Comparison of ENCODE assay signal across 12 cellular contexts in the genomic region with DNA sequence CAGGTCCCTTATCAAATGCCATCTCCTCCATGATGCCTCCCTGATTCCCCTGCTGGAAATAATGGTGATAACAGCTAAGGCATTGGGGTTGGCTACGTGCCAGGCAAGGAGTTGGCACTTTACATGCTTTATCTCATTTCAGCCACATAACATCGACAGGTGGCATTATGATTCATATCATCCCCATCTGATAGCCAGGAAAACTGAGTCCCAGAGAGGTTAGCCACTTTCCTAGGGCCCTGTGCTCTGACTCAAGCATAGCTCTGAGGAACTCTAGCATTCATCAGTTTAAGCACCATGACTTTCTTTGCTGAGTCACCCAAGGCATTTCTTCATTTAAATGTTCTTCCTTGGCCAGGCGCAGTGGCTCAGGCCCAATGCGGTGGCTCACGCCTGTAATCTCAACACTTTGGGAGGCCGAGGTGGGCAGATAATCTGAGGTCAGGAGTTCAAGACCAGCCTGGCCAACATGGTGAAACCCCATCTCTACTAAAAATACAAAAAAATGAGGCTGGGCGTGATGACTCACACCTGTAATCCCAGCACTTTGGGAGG. TPM values are rescaled to one million over a fixed set of nuclear protein-coding genes. Genes with fewer than 3 reads are reported as not detected.
DNase-seq lines count a peak whose midpoint lies in the region; ATAC-seq lines count a peak whose summit lies in the region.
"Had no signal": no experiment of that assay in that cellular context is flagged by ENCODE, and none has a peak within 500 bp of the region (broad histone marks: within the 10 kb centered on the region; RNA-seq: fewer than 3 reads in every experiment).

No MANE protein-coding gene starts in this region.

- H3K4me1 Mint-ChIP-seq in activated T-cell treated with anti-CD3 and anti-CD28 coated beads, Interleukin-2, amount 50 U/mL, for 24 hours (ENCODE audit: low read depth) = no peaks in the 10 kb centered on the region
- H3K4me1 Mint-ChIP-seq: brain had no signal

- peaks cover 20% of the 10 kb centered on the region for H3K27me3 Mint-ChIP-seq in activated T-cell treated with anti-CD3 and anti-CD28 coated beads, Interleukin-2, amount 50 U/mL, for 24 hours

- H3K9me3 Mint-ChIP-seq in activated T-cell treated with anti-CD3 and anti-CD28 coated beads, Interleukin-2, amount 50 U/mL, for 24 hours = no peaks in the 10 kb centered on the region
- H3K9me3 Mint-ChIP-seq: brain; CD8-positive, alpha-beta T cell had no signal

- H3K27ac Mint-ChIP-seq in activated T-cell treated with anti-CD3 and anti-CD28 coated beads, Interleukin-2, amount 50 U/mL, for 24 hours = no peak overlapping the region
- H3K27ac Mint-ChIP-seq: brain; CD8-positive, alpha-beta T cell had no signal

- no peaks in the 10 kb centered on the region for H3K36me3 Mint-ChIP-seq in activated T-cell treated with anti-CD3 and anti-CD28 coated beads, Interleukin-2, amount 50 U/mL, for 24 hours (ENCODE audit: low read depth)
- H3K36me3 Mint-ChIP-seq: brain; CD8-positive, alpha-beta T cell had no signal

- DNase-seq in EH (ENCODE audit: low read depth) (peak; percentile 40), M059J (ENCODE audit: low read depth) (peak; percentile 47), amniotic epithelial cell (ENCODE audit: low read depth) (peak; percentile 75), kidney tubule cell (ENCODE audit: low spot score) (peak; percentile 68), DMS153 treated with DMSO at 0.1 percent for 48 hours (lab: John Stamatoyannopoulos, UW; ENCODE audit: unreplicated experiment) (no peak), HuH-7.5 (ENCODE audit: low spot score) (no peak)
- no peak for DNase-seq in activated T-cell treated with anti-CD3 and anti-CD28 coated beads, Interleukin-2, amount 50 U/mL, for 24 hours
- DNase-seq: activated CD4-positive, CD25-positive, alpha-beta regulatory T cell treated with anti-CD3 and anti-CD28 coated beads, Interleukin-2, amount 50 U/mL, for 72 hours; CD8-positive, alpha-beta T cell; retina had no signal

- ATAC-seq in GM19035 (IDR thresholded peaks at IDR 0.05; ENCODE audit: unreplicated experiment) = no peak
- ATAC-seq: CD8-positive, alpha-beta T cell had no signal

- no peak overlapping the region for H3K4me3 Mint-ChIP-seq in activated T-cell treated with anti-CD3 and anti-CD28 coated beads, Interleukin-2, amount 50 U/mL, for 24 hours
- H3K4me3 Mint-ChIP-seq: brain; CD8-positive, alpha-beta T cell had no signal

RNA-seq across cellular contexts. Expression of a gene that starts 6.6 kb away (rescaled TPM):
- total RNA-seq in M059J (2014; rRNA removed; shearing (Covaris generic)) = not detected in 2 replicates
- total RNA-seq: CD8-positive, alpha-beta T cell had no signal

Comparison
In these comparisons a context has a peak if more than half of its experiments do, and no peak if none do; other contexts are left out.
1. DNase-seq: peak in EH (single experiment), M059J (single experiment), amniotic epithelial cell (single experiment) and kidney tubule cell (single experiment); none in DMS153 treated with DMSO at 0.1 percent for 48 hours (single experiment), activated T-cell treated with anti-CD3 and anti-CD28 coated beads, Interleukin-2, amount 50 U/mL, for 24 hours (single experiment) and HuH-7.5 (single experiment).